Comparison of ENCODE assay signal across 8 cellular contexts in the genomic region with DNA sequence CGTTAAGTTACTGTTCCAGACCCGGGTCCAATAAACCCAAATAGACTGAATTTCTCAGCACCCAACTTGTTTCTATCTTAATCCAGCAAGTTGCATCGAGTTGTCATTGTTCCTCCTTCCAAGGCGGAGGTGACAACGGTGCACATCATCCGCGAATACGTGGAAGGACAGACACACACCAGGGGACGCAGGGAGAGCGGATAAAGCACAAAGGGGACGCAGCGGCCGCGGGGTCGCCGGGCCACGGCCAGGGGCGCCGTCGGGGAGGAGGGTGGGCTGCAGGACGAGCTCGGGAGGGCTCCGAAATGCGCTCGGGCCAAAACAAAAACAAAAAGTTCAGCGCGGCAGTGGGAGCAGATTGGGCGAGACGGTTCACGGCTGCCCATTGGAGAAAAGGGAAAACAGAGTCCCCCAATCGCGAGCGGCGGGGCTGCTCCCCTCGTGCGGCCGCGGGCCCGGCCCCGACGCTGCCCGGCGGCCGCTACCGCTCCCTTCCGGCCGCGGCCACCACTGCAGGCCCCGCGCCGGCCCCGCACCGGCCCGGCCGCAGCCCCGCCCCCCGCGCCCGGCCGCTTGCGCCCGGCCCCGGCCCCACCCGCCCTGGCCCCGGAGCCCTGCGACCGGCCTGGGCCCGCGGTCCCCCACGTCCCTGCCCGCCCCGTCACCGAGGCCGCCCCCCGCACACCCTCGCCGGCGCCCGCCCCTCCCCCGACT. TPM values are rescaled to one million over a fixed set of nuclear protein-coding genes. Genes with fewer than 3 reads are reported as not detected.
DNase-seq lines count a peak whose midpoint lies in the region; ATAC-seq and TF ChIP-seq lines count a peak whose summit lies in the region.

No MANE protein-coding gene starts in this region.

- intact Hi-C loops in left ventricle myocardium superior (cut with micrococcal nuclease) (no loop called here), prostate gland (cut with DNase I) (no loop called here)

- DNase-seq in COR-L47 (lab: John Stamatoyannopoulos, UW) (peak; percentile 55), SKM-1 treated with dmso at 0.1 percent for 144 hours (lab: John Stamatoyannopoulos, UW; ENCODE audit: unreplicated experiment) (peak; percentile 44), amniotic stem cell (lab: John Stamatoyannopoulos, UW) (peak; percentile 69), left ventricle myocardium superior (peak; percentile 82), prostate gland (ENCODE audit: low spot score) (peak; percentile 57)

- peak; percentile 50 for ATAC-seq in GM19467 (IDR thresholded peaks at IDR 0.05; ENCODE audit: unreplicated experiment)
- peak; percentile 52 for ATAC-seq in left ventricle myocardium superior
- no peak for ATAC-seq in GM19463 (IDR thresholded peaks at IDR 0.05; ENCODE audit: unreplicated experiment)

- 1% methylated on average over 41 of the region's 80 CpGs for whole genome bisulfite sequencing in prostate gland

- H3K9me3 ChIP-seq in KOPT-K1 (ENCODE audit: insufficient read depth, low read length, poor library complexity, severe bottlenecking) (no peaks in the 10 kb centered on the region), prostate gland (no peaks in the 10 kb centered on the region)

- H3K4me1 ChIP-seq in prostate gland (replicated peaks): peaks cover 5% of the 10 kb centered on the region

- peak in 2 of 4 experiments; percentile 40 to 43 for TF ChIP-seq CTCF in prostate gland (IDR thresholded peaks at IDR 0.05)

- peak overlapping the region; percentile 80 for H3K27ac ChIP-seq in KOPT-K1 (ENCODE audit: low read depth, low read length, poor library complexity, severe bottlenecking)
- H3K27ac ChIP-seq in prostate gland: peak overlapping the region; percentile 98 to 99

- H3K36me3 ChIP-seq in KOPT-K1 (ENCODE audit: insufficient read depth, low read length): no peaks in the 10 kb centered on the region
- H3K36me3 ChIP-seq in prostate gland: no peaks in the 10 kb centered on the region

- TF ChIP-seq POLR2A in prostate gland (IDR thresholded peaks at IDR 0.05): peak; percentile 68

- H3K4me3 ChIP-seq in prostate gland: peak overlapping the region; percentile 66 to 92

- H3K27me3 ChIP-seq in prostate gland (replicated peaks; ENCODE audit: insufficient read depth): no peaks in the 10 kb centered on the region

RNA-seq across cellular contexts. Expression of gene KMT5B, which starts 0.5 kb away (rescaled TPM):
- total RNA-seq in left ventricle myocardium superior (30.4 TPM), prostate gland (10 to 100 TPM; 41.0 to 57.7 TPM)

RNA-seq across cellular contexts. Expression of gene C11orf24, which starts 59.2 kb away (rescaled TPM):
- total RNA-seq in left ventricle myocardium superior: 23.9 TPM
- 10 to 100 TPM; 25.1 to 61.0 TPM for total RNA-seq in prostate gland
